ENCODE assay signal across 8 cellular contexts in genomic region chr3:49786357-49787181, GRCh38.
DNase-seq lines count a peak whose midpoint lies in the region; ATAC-seq, FAIRE-seq and TF ChIP-seq lines count a peak whose summit lies in the region.

IP6K1 (minus strand) TSS chr3:49786542; CDS start chr3:49748040, 38,502 bp downstream.

- DNase-seq in AG10803 (ENCODE audit: low read depth) (peak; percentile 100), NCI-H446 treated with DMSO at 0.1 percent for 48 hours (lab: John Stamatoyannopoulos, UW) (peak; percentile 96), cerebellar cortex (ENCODE audit: low spot score) (peak; percentile 100)
- DNase-seq in stimulated activated CD4-positive, alpha-beta T cell treated with anti-CD3 and anti-CD28 coated beads, Interleukin-12 subunit alpha, Interleukin-12 subunit beta, amount 100 ng/mL, for 4 hours: peak; percentile 98

- peak; percentile 76 for FAIRE-seq in islet of Langerhans (lab: Jason Lieb, UNC)

- H3K4me3 ChIP-seq in AG10803 (ENCODE audit: low read length): peak within 1 kb of the TSS; percentile 88

- TF ChIP-seq CTCF in AG10803 (conservative IDR thresholded peaks at IDR 0.05; ENCODE audit: low read length): no peak

- ATAC-seq in GM19035 (IDR thresholded peaks at IDR 0.05; ENCODE audit: unreplicated experiment) (peak; percentile 97), HG03354 (IDR thresholded peaks at IDR 0.05; ENCODE audit: poor library complexity, severe bottlenecking, unreplicated experiment) (peak; percentile 99)
- ATAC-seq in activated CD4-positive, CD25-positive, alpha-beta regulatory T cell treated with anti-CD3 and anti-CD28 coated beads, Interleukin-2, amount 50 U/mL, for 24 hours: peak; percentile 100

Comparison
In these comparisons a context has a peak if more than half of its experiments do, and no peak if none do; other contexts are left out.
1. Peak in every context shown above with its lines: DNase-seq, ATAC-seq and H3K4me3 ChIP-seq.